In the genomic region with DNA sequence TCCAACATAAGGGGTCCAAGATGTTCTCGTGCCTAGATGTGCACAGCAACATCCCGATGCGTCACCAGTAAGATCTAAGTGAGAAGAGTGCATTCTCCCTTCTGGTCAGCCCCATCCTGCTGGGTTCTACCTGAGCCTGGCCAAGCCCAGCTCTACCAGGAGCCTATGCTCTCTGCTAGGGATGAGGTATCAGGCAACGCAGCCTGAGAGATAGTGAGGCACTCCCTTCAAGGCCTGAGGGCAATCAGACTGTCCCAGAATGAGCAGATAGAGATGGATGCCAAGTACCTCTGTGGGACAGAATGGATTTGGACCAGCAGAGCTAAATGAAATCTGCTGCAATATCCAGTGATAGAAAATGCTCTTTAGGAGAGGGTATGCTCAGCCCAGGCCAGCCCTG, we compare ENCODE assay signal across 31 cellular contexts. TPM values are rescaled to one million over a fixed set of nuclear protein-coding genes. Genes with fewer than 3 reads are reported as not detected.
"Had no signal": no experiment of that assay in that cellular context is flagged by ENCODE, and none has a peak within 500 bp of the region (broad histone marks: within the 10 kb centered on the region; RNA-seq: fewer than 3 reads in every experiment).

No MANE protein-coding gene starts in this region.

- H3K9me3 Mint-ChIP-seq: mesothelial cell of epicardium; naive B cell; natural killer cell treated with Interleukin-12 subunit alpha and Interleukin-12 subunit beta and Interleukin-15 and Interleukin-18, amount 100 ng/mL, for 72 hours; neural crest cell had no signal

- H3K27me3 ChIP-seq: dorsolateral prefrontal cortex, foreskin keratinocyte, heart left ventricle, left lung, sigmoid colon, spleen, testis, upper lobe of left lung had no signal

- ATAC-seq: esophagus mucosa, foreskin keratinocyte, gastroesophageal sphincter, left cardiac atrium, left lung, mucosa of descending colon, psoas muscle, right cardiac atrium had no signal

- DNase-seq: dorsolateral prefrontal cortex; effector CD4-positive, alpha-beta T cell; foreskin keratinocyte; heart left ventricle; hippocampal formation; left cardiac atrium; left lung; mesenchymal stem cell; mucosa of descending colon; naive B cell; nucleus accumbens; psoas muscle; right cardiac atrium; sigmoid colon; spleen; stimulated activated CD4-positive, alpha-beta T cell treated with anti-CD3 and anti-CD28 coated beads, Interleukin-4, amount 100 ng/mL, for 4 hours; stimulated activated naive CD4-positive, alpha-beta T cell; substantia nigra; testis; tibial artery; upper lobe of left lung had no signal

- H3K27ac ChIP-seq: dorsolateral prefrontal cortex, epithelial cell of prostate, foreskin keratinocyte, gastroesophageal sphincter, heart left ventricle, left lung, psoas muscle, sigmoid colon, spleen, testis, tibial artery, upper lobe of left lung had no signal

- H3K27ac Mint-ChIP-seq: mesothelial cell of epicardium; natural killer cell treated with Interleukin-12 subunit alpha and Interleukin-12 subunit beta and Interleukin-15 and Interleukin-18, amount 100 ng/mL, for 72 hours had no signal

- H3K9me3 ChIP-seq: gastroesophageal sphincter, heart left ventricle, left lung, mucosa of descending colon, psoas muscle, sigmoid colon, spleen, testis, tibial artery, upper lobe of left lung had no signal

- H3K4me3 Mint-ChIP-seq: mesothelial cell of epicardium; natural killer cell treated with Interleukin-12 subunit alpha and Interleukin-12 subunit beta and Interleukin-15 and Interleukin-18, amount 100 ng/mL, for 72 hours; neural crest cell had no signal

- H3K4me3 ChIP-seq: dorsolateral prefrontal cortex, gastroesophageal sphincter, heart left ventricle, left lung, mucosa of descending colon, psoas muscle, sigmoid colon, spleen, testis, tibial artery, upper lobe of left lung had no signal

- H3K4me1 Mint-ChIP-seq: mesothelial cell of epicardium, naive B cell had no signal

- H3K36me3 ChIP-seq: gastroesophageal sphincter, heart left ventricle, left lung, sigmoid colon, spleen, tibial artery, upper lobe of left lung had no signal

- H3K36me3 Mint-ChIP-seq: mesothelial cell of epicardium; naive B cell; natural killer cell treated with Interleukin-12 subunit alpha and Interleukin-12 subunit beta and Interleukin-15 and Interleukin-18, amount 100 ng/mL, for 72 hours had no signal

- H3K4me1 ChIP-seq: gastroesophageal sphincter, heart left ventricle, left lung, spleen, testis, tibial artery had no signal

RNA-seq across cellular contexts. Expression of gene DDC, which starts 26.7 kb away (rescaled TPM):
- total RNA-seq: esophagus mucosa; fibroblast of lung; foreskin keratinocyte; gastroesophageal sphincter; heart left ventricle; kidney epithelial cell; left cardiac atrium; lung microvascular endothelial cell; mesothelial cell of epicardium; natural killer cell treated with Interleukin-12 subunit alpha and Interleukin-12 subunit beta and Interleukin-15 and Interleukin-18, amount 100 ng/mL, for 72 hours; osteocyte had no signal
